Comparison of ENCODE assay signal across 18 cellular contexts in genomic region chr3:137172703-137173102, GRCh38.
DNase-seq lines count a peak whose midpoint lies in the region; ATAC-seq and TF ChIP-seq lines count a peak whose summit lies in the region.
"Had no signal": no experiment of that assay in that cellular context is flagged by ENCODE, and none has a peak within 500 bp of the region (broad histone marks: within the 10 kb centered on the region; RNA-seq: fewer than 3 reads in every experiment).

No MANE protein-coding gene starts in this region.

- no peak for ATAC-seq in psoas muscle
- ATAC-seq: HCT116, Panc1, T-cell had no signal

- H3K27ac Mint-ChIP-seq in glutamatergic neuron (ENCODE audit: unreplicated experiment): peak overlapping the region; percentile 98
- H3K27ac Mint-ChIP-seq: T-cell had no signal

- H3K27me3 ChIP-seq in psoas muscle (ENCODE audit: insufficient read depth in 3 of 3, low read length in 2 of 3): no peaks in the 10 kb centered on the region
- H3K27me3 ChIP-seq: BE2C, SJCRH30 had no signal

- peaks cover 10% of the 10 kb centered on the region for H3K27me3 Mint-ChIP-seq in glutamatergic neuron (ENCODE audit: unreplicated experiment)

- no peaks in the 10 kb centered on the region for H3K36me3 ChIP-seq in psoas muscle (ENCODE audit: insufficient read depth in 1 of 2, low read depth in 1 of 2)
- H3K36me3 ChIP-seq: BE2C, SJCRH30 had no signal

- H3K9me3 Mint-ChIP-seq in glutamatergic neuron (ENCODE audit: unreplicated experiment): peaks cover 14% of the 10 kb centered on the region

- WGBS in psoas muscle, 3 donors: 65 to 74% (median 65%) methylated on average over 1 of the region's 1 CpG

- H3K9me3 ChIP-seq in psoas muscle: no peaks in the 10 kb centered on the region
- H3K9me3 ChIP-seq: BE2C, SJCRH30 had no signal

- no peak for TF ChIP-seq CTCF in glutamatergic neuron (IDR thresholded peaks at IDR 0.05; ENCODE audit: partially characterized antibody, unreplicated experiment)
- no peak for TF ChIP-seq CTCF in psoas muscle (IDR thresholded peaks at IDR 0.05)

- H3K4me1 ChIP-seq in psoas muscle: no peaks in the 10 kb centered on the region
- H3K4me1 ChIP-seq: BE2C had no signal

- peaks cover 8% of the 10 kb centered on the region for H3K36me3 Mint-ChIP-seq in glutamatergic neuron (ENCODE audit: unreplicated experiment)
- H3K36me3 Mint-ChIP-seq: T-cell had no signal

- peak overlapping the region; percentile 42 for H3K4me3 Mint-ChIP-seq in glutamatergic neuron (ENCODE audit: unreplicated experiment)
- H3K4me3 Mint-ChIP-seq: T-cell had no signal

- H3K27ac ChIP-seq in psoas muscle: no peak overlapping the region
- H3K27ac ChIP-seq: SJCRH30 had no signal

- DNase-seq in NCI-H82 (lab: John Stamatoyannopoulos, UW) (peak; percentile 7), NCI-H82 treated with DMSO at 0.1 percent for 48 hours (lab: John Stamatoyannopoulos, UW; ENCODE audit: unreplicated experiment) (no peak), NCI-H1694 (lab: John Stamatoyannopoulos, UW) (peak; percentile 86), NCI-H524 treated with DMSO at 0.1 percent for 48 hours (lab: John Stamatoyannopoulos, UW) (peak; percentile 52), glutamatergic neuron (peak; percentile 67), psoas muscle (no peak), AG08396 (ENCODE audit: low spot score) (no peak), NCI-H146 treated with DMSO at 0.1 percent for 48 hours (lab: John Stamatoyannopoulos, UW; ENCODE audit: unreplicated experiment) (no peak)
- DNase-seq: BE2C, DND-41, IMR-90, NCI-H187 treated with DMSO at 0.1 percent for 48 hours, NCI-H446 treated with DMSO at 0.1 percent for 48 hours, NCI-H748 treated with DMSO at 0.1 percent for 48 hours, SJCRH30, T-cell had no signal

- intact Hi-C loops in psoas muscle (cut with DNase I): loop anchor here in 1 of 2 donors (1.0 kb wide), 1 partner anchor 13 kb away; no protein-coding TSS in a partner anchor

- H3K4me3 ChIP-seq in psoas muscle: no peak overlapping the region
- H3K4me3 ChIP-seq: SJCRH30 had no signal

- peaks cover 26% of the 10 kb centered on the region for H3K4me1 Mint-ChIP-seq in glutamatergic neuron (ENCODE audit: low read depth, unreplicated experiment)
- H3K4me1 Mint-ChIP-seq: T-cell had no signal

Comparison
In these comparisons a context has a peak if more than half of its experiments do, and no peak if none do; other contexts are left out.
1. DNase-seq: peak in NCI-H82 (single experiment), NCI-H1694 (single experiment), NCI-H524 treated with DMSO at 0.1 percent for 48 hours (single experiment) and glutamatergic neuron (single experiment); none in NCI-H82 treated with DMSO at 0.1 percent for 48 hours (single experiment), psoas muscle (0 of 2), AG08396 (single experiment) and NCI-H146 treated with DMSO at 0.1 percent for 48 hours (single experiment).